In genomic region chr3:79729096-79729495, GRCh38 we compare ENCODE assay signal across 14 cellular contexts. TPM values are rescaled to one million over a fixed set of nuclear protein-coding genes. Genes with fewer than 3 reads are reported as not detected.
DNase-seq lines count a peak whose midpoint lies in the region; ATAC-seq and TF ChIP-seq lines count a peak whose summit lies in the region.
"Had no signal": no experiment of that assay in that cellular context is flagged by ENCODE, and none has a peak within 500 bp of the region (broad histone marks: within the 10 kb centered on the region; RNA-seq: fewer than 3 reads in every experiment).

No MANE protein-coding gene starts in this region.

- no peaks in the 10 kb centered on the region for H3K36me3 ChIP-seq in ovary
- H3K36me3 ChIP-seq: transverse colon had no signal

- no peaks in the 10 kb centered on the region for H3K27me3 ChIP-seq in ovary
- H3K27me3 ChIP-seq: transverse colon had no signal

- intact Hi-C loops in ovary (cut with DNase I): no loop called here

- peak; percentile 14 to 61 for DNase-seq in NCI-H2081 (lab: John Stamatoyannopoulos, UW)
- no peak for DNase-seq in NCI-H2081 treated with DMSO at 0.1 percent for 48 hours (lab: John Stamatoyannopoulos, UW)
- DNase-seq in NCI-H2227 treated with DMSO at 0.1 percent for 48 hours (lab: John Stamatoyannopoulos, UW): peak; percentile 40
- peak; percentile 37 to 47 for DNase-seq in dermis microvascular lymphatic vessel endothelial cell (ENCODE audit: low read depth in 2 of 2)
- peak in 4 of 5 donors; percentile 14 to 43 (median 25) for DNase-seq in ovary
- DNase-seq in central memory CD4-positive, alpha-beta T cell: no peak
- no peak for DNase-seq in NCI-H146 treated with DMSO at 0.1 percent for 48 hours (lab: John Stamatoyannopoulos, UW; ENCODE audit: unreplicated experiment)
- DNase-seq: activated CD8-positive, alpha-beta memory T cell treated with anti-CD3 and anti-CD28 coated beads for 24 hours; MV-4-11; naive B cell; T-helper 2 cell; transverse colon had no signal

- 7 to 14% (median 9%) methylated on average over 2 of the region's 2 CpGs for WGBS in ovary, 3 donors

- no peak for TF ChIP-seq EP300 in ovary (IDR thresholded peaks at IDR 0.05)

- no peak overlapping the region for H3K4me3 ChIP-seq in ovary
- H3K4me3 ChIP-seq: A549, transverse colon had no signal

- H3K27ac ChIP-seq in ovary: no peak overlapping the region
- H3K27ac ChIP-seq: A549, transverse colon had no signal

- TF ChIP-seq CTCF in ovary (IDR thresholded peaks at IDR 0.05): no peak

- no peaks in the 10 kb centered on the region for H3K4me1 ChIP-seq in ovary (ENCODE audit: insufficient read depth)
- H3K4me1 ChIP-seq: A549, transverse colon had no signal

- no peak for ATAC-seq in HG02571 (IDR thresholded peaks at IDR 0.05; ENCODE audit: unreplicated experiment)
- ATAC-seq: A549 had no signal

- no peak for TF ChIP-seq POLR2A in ovary (IDR thresholded peaks at IDR 0.05)

- no peaks in the 10 kb centered on the region for H3K9me3 ChIP-seq in ovary
- H3K9me3 ChIP-seq: A549, transverse colon had no signal

RNA-seq across cellular contexts. Expression of gene ROBO1, which starts 38.7 kb away (rescaled TPM):
- total RNA-seq in dermis microvascular lymphatic vessel endothelial cell (0.51 and 0.64 TPM in 2 replicates), ovary (10 to 100 TPM; 17.2 to 48.3 (median 29.0) TPM)
- 10 to 100 TPM; 17.9 to 49.5 TPM for polyA plus RNA-seq in ovary

Comparison
In these comparisons a context has a peak if more than half of its experiments do, and no peak if none do; other contexts are left out.
1. DNase-seq: peak in NCI-H2081 (2 of 2), NCI-H2227 treated with DMSO at 0.1 percent for 48 hours (single experiment), dermis microvascular lymphatic vessel endothelial cell (2 of 2) and ovary (4 of 5); none in NCI-H2081 treated with DMSO at 0.1 percent for 48 hours (single experiment), central memory CD4-positive, alpha-beta T cell (single experiment) and NCI-H146 treated with DMSO at 0.1 percent for 48 hours (single experiment).
2. RNA of gene ROBO1, which starts 38.7 kb away (total RNA-seq): 17.2 to 48.3 TPM in ovary; 0.51 to 0.64 TPM in dermis microvascular lymphatic vessel endothelial cell; every median in the first group is over 10 times any median in the second.